In the genomic region with DNA sequence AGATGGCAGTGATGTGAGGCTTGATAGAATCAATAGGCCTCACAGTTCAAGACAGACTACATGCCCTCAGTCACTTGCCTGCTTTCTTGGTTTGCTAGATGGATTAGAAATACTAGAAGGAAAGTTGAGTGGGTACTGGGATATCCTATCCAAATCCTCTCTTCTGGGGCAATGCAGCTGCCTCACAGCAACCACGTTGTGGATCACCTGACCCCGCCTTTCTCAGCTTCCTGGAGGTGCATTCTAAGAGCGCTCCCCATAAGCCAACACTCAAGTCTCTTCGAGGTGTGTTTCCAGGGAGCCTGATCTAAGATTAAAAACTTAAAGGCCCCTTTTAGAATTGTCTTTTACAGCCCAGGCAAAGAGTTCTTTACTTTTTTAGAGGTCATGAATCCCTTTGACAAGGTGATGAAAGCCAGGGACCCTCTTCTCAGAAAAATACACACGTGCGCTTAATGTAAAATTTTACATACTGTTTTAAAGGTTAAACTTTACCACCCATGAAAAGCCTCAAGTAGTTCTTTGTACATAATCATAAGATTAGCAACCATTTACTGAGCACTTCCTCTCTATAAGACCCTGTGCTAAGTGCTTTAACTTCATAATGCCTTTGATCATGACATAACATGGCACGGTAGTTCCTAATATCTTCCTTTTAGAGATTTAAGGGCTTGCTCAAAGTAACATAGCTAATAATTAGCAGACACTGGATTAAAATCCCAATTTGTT, we compare ENCODE assay signal across 8 cellular contexts. TPM values are rescaled to one million over a fixed set of nuclear protein-coding genes. Genes with fewer than 3 reads are reported as not detected.
DNase-seq lines count a peak whose midpoint lies in the region; ATAC-seq and TF ChIP-seq lines count a peak whose summit lies in the region.

No MANE protein-coding gene starts in this region.

- H3K27me3 Mint-ChIP-seq in progenitor cell of endocrine pancreas = no peaks in the 10 kb centered on the region

- peak overlapping the region; percentile 96 for H3K4me3 Mint-ChIP-seq in progenitor cell of endocrine pancreas (ENCODE audit: low read depth)

- ATAC-seq in GM18498 (IDR thresholded peaks at IDR 0.05; ENCODE audit: unreplicated experiment) (peak; percentile 15), HG03039 (IDR thresholded peaks at IDR 0.05; ENCODE audit: unreplicated experiment) (peak; percentile 2), HG03457 (IDR thresholded peaks at IDR 0.05; ENCODE audit: unreplicated experiment) (no peak)

- H3K4me1 Mint-ChIP-seq in progenitor cell of endocrine pancreas (ENCODE audit: low read depth) = peaks cover 22% of the 10 kb centered on the region

- H3K9me3 Mint-ChIP-seq in progenitor cell of endocrine pancreas (ENCODE audit: low read depth) = peaks cover 5% of the 10 kb centered on the region

- H3K27ac Mint-ChIP-seq in progenitor cell of endocrine pancreas = peak overlapping the region; percentile 62

- TF ChIP-seq CTCF in epithelial cell of esophagus (IDR thresholded peaks at IDR 0.05; ENCODE audit: insufficient read depth, low read depth, low read length, missing control alignments) (no peak), progenitor cell of endocrine pancreas (IDR thresholded peaks at IDR 0.05; ENCODE audit: unreplicated experiment) (no peak)

- peak overlapping the region; percentile 93 for H3K4me3 ChIP-seq in epithelial cell of esophagus (ENCODE audit: low read length)

- peaks cover 22% of the 10 kb centered on the region for H3K36me3 Mint-ChIP-seq in progenitor cell of endocrine pancreas (ENCODE audit: insufficient read depth)

- DNase-seq in activated CD4-positive, alpha-beta T cell treated with anti-CD3 and anti-CD28 coated beads for 4 hours = peak; percentile 34 to 37
- peak; percentile 14 for DNase-seq in epithelial cell of esophagus (ENCODE audit: low read depth)
- no peak for DNase-seq in progenitor cell of endocrine pancreas (ENCODE audit: low spot score, unreplicated experiment)
- no peak for DNase-seq in pons (ENCODE audit: low spot score)
- DNase-seq in epidermal melanocyte (ENCODE audit: insufficient read length, low spot score) = no peak

RNA-seq across cellular contexts. Expression of gene RPL34, which starts 0.8 kb away (rescaled TPM):
- 1,226 and 1,302 TPM in 2 replicates for total RNA-seq in progenitor cell of endocrine pancreas

RNA-seq across cellular contexts. Expression of gene OSTC, which starts 30.9 kb away (rescaled TPM):
- total RNA-seq in progenitor cell of endocrine pancreas = 155 and 165 TPM in 2 replicates

Comparison
In these comparisons a context has a peak if more than half of its experiments do, and no peak if none do; other contexts are left out.
1. DNase-seq: peak in activated CD4-positive, alpha-beta T cell treated with anti-CD3 and anti-CD28 coated beads for 4 hours (2 of 2) and epithelial cell of esophagus (single experiment); none in progenitor cell of endocrine pancreas (single experiment), pons (single experiment) and epidermal melanocyte (single experiment).